ENCODE assay signal across 15 cellular contexts in the genomic region with DNA sequence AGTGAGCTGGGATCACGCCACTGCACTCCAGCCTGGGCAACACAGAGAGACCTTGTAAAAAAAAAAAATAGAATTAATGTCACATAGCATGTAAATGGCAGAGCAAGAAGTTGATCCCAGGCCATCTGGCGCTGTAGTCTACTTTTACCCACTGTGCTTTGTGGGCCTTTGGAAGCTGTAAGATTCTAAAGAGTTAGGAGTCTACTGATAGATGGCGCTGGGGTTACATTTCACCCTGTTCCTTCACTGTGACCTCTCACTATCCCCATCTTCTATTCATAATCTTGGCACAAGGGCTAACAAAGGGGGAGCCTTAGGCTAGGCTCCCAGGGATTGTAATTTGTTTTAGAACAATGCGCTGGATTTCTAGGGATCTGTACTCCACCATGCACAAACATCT. TPM values are rescaled to one million over a fixed set of nuclear protein-coding genes. Genes with fewer than 3 reads are reported as not detected.
DNase-seq lines count a peak whose midpoint lies in the region; ATAC-seq and TF ChIP-seq lines count a peak whose summit lies in the region.
"Had no signal": no experiment of that assay in that cellular context is flagged by ENCODE, and none has a peak within 500 bp of the region (broad histone marks: within the 10 kb centered on the region; RNA-seq: fewer than 3 reads in every experiment).

No MANE protein-coding gene starts in this region.

- no peaks in the 10 kb centered on the region for H4K20me1 ChIP-seq in DND-41 (ENCODE audit: insufficient read depth, low read length)

- H3K4me1 ChIP-seq in A673 (ENCODE audit: insufficient read depth, low read length, poor library complexity, severe bottlenecking) (no peaks in the 10 kb centered on the region), DND-41 (ENCODE audit: insufficient read depth, low read length) (0 out of 2 replicates have a peak, but pooled peaks cover 4% of the 10 kb centered on the region), stomach (no peaks in the 10 kb centered on the region)

- H3K9me3 ChIP-seq in A673 (ENCODE audit: low read depth, low read length, poor library complexity, severe bottlenecking) (no peaks in the 10 kb centered on the region), DND-41 (ENCODE audit: insufficient read depth, low read length, severe bottlenecking) (no peaks in the 10 kb centered on the region), stomach (no peaks in the 10 kb centered on the region)

- no TSS peak for BruUV-seq in A673 (replicated peaks; lab: Mats Ljungman, UMichigan)

- no peaks in the 10 kb centered on the region for H3K79me2 ChIP-seq in DND-41 (ENCODE audit: insufficient read depth, low read length)

- no peak for DNase-seq in A673 (ENCODE audit: low spot score)
- no peak for DNase-seq in DND-41
- peak; percentile 61 for DNase-seq in MV-4-11 (lab: John Stamatoyannopoulos, UW)
- DNase-seq in epithelial cell of esophagus (ENCODE audit: low read depth): peak; percentile 8
- DNase-seq in HuH-7 (ENCODE audit: low spot score): no peak
- DNase-seq in 8988T: no peak
- DNase-seq in activated effector memory CD4-positive, alpha-beta T cell treated with anti-CD3 and anti-CD28 coated beads, Interleukin-2, amount 50 U/mL, for 16 hours: no peak
- no peak for DNase-seq in stomach
- DNase-seq: activated B cell treated with CpG ODN at 0.5 μM for 24 hours, NCI-H2029, RPMI8226 had no signal

- peak; percentile 27; the same call in 1 of the 3 replicates for ATAC-seq in DND-41 (ENCODE audit: insufficient read depth, low read depth)

- CTCF ChIA-PET in A673 (lab: Charles Lee): no interaction called here

- 59 to 77% (median 66%) methylated on average over 4 of the region's 4 CpGs for WGBS in stomach, 5 donors

- TF ChIP-seq EP300 in stomach (IDR thresholded peaks at IDR 0.05): no peak

- H3K27me3 ChIP-seq in A673 (replicated peaks; ENCODE audit: insufficient read depth, low read depth, low read length, poor library complexity) (no peaks in the 10 kb centered on the region), DND-41 (ENCODE audit: insufficient read depth, low read length, poor library complexity) (no peaks in the 10 kb centered on the region), stomach (peaks cover 0 to 9% (median 0%) of the 10 kb centered on the region in 3 donors)

- intact Hi-C loops in A673 (cut with micrococcal nuclease; ENCODE audit: unreplicated experiment) (no loop called here), stomach (cut with DNase I; ENCODE audit: low total_unique reads) (no loop called here)

- no peaks in the 10 kb centered on the region for H3K36me3 ChIP-seq in A673 (ENCODE audit: insufficient read depth, low read length, poor library complexity, severe bottlenecking)
- H3K36me3 ChIP-seq in DND-41 (ENCODE audit: insufficient read depth, low read length): no peaks in the 10 kb centered on the region
- no peaks in the 10 kb centered on the region for H3K36me3 ChIP-seq in stomach

- H3K4me2 ChIP-seq in DND-41 (ENCODE audit: insufficient read depth, low read length): no peak overlapping the region

- no peak overlapping the region for H3K27ac ChIP-seq in A673 (ENCODE audit: low read depth, low read length, poor library complexity, severe bottlenecking)
- no peak overlapping the region for H3K27ac ChIP-seq in DND-41 (ENCODE audit: low read length)
- H3K27ac ChIP-seq in stomach: no peak overlapping the region

- no peak overlapping the region for H3K9ac ChIP-seq in DND-41 (ENCODE audit: low read depth, low read length)

- H2AFZ ChIP-seq in DND-41 (ENCODE audit: low read depth, low read length): no peak overlapping the region

- no peak for TF ChIP-seq POLR2A in stomach (IDR thresholded peaks at IDR 0.05)

- H3K4me3 ChIP-seq in A673 (ENCODE audit: low read depth, low read length, poor library complexity, severe bottlenecking) (no peak overlapping the region), DND-41 (ENCODE audit: low read depth in 1 of 2, low read length in 2 of 2) (no peak overlapping the region), epithelial cell of esophagus (ENCODE audit: low read length) (no peak overlapping the region), stomach (no peak overlapping the region)

- TF ChIP-seq CTCF in A673 (conservative IDR thresholded peaks at IDR 0.05; ENCODE audit: low read depth, low read length): peak; percentile 20; the same call in 1 of the 2 replicates
- peak; percentile 33 for TF ChIP-seq CTCF in DND-41 (IDR thresholded peaks at IDR 0.05; ENCODE audit: borderline replicate concordance, extremely low read depth, low read length, poor library complexity, severe bottlenecking)
- TF ChIP-seq CTCF in epithelial cell of esophagus (IDR thresholded peaks at IDR 0.05; ENCODE audit: insufficient read depth, low read depth, low read length, missing control alignments): peak; percentile 9
- TF ChIP-seq CTCF in stomach (IDR thresholded peaks at IDR 0.05): no peak

- POLR2A ChIA-PET in A673 (lab: Charles Lee; ENCODE audit: low non-redundant PET): no interaction called here

RNA-seq across cellular contexts. Expression of a gene that starts 24.4 kb away (rescaled TPM):
- total RNA-seq in A673 (2021): not detected in 2 replicates
- total RNA-seq in stomach: under 1 TPM in 1 of 5 donors, not detected in 4; 0.45 TPM
- not detected for polyA plus RNA-seq in stomach
- total RNA-seq: activated B cell treated with CpG ODN at 0.5 μM for 24 hours, cardiac septum, fibroblast of lung had no signal
- polyA plus RNA-seq: fibroblast of lung, neural cell had no signal

RNA-seq across cellular contexts. Expression of a gene that starts 41.8 kb away (rescaled TPM):
- total RNA-seq in A673 (2021) (3.1 and 4.0 TPM in 2 replicates), stomach (1 to 10 TPM in 4 of 5 donors, under 1 TPM in 1; 0.55 to 7.6 (median 2.9) TPM)
- 1 to 10 TPM in 1 of 3 donors, under 1 TPM in 2; 0.43 to 2.0 (median 0.92) TPM for polyA plus RNA-seq in stomach
- total RNA-seq: activated B cell treated with CpG ODN at 0.5 μM for 24 hours; activated T-helper 2 cell treated with anti-CD3 and anti-CD28 coated beads, Interferon-gamma antibody, Interleukin-2, Interleukin-4, amounts not matched to agents 10 μg/mL and 5 μg/mL and 100 μg/mL, durations not matched to agents 14 hours and 24 hours and 36 hours; fibroblast of lung had no signal
- polyA plus RNA-seq: fibroblast of lung, neural cell had no signal

Comparison
In these comparisons a context has a peak if more than half of its experiments do, and no peak if none do; other contexts are left out.
1. DNase-seq: peak in MV-4-11 (single experiment) and epithelial cell of esophagus (single experiment); none in A673 (single experiment), DND-41 (single experiment), HuH-7 (single experiment), 8988T (single experiment), activated effector memory CD4-positive, alpha-beta T cell treated with anti-CD3 and anti-CD28 coated beads, Interleukin-2, amount 50 U/mL, for 16 hours (single experiment) and stomach (single experiment).
2. CTCF ChIP-seq: peak in A673 (single experiment), DND-41 (single experiment) and epithelial cell of esophagus (single experiment); none in stomach (0 of 7).